28 cellular contexts compared by ENCODE assay signal in the genomic region with DNA sequence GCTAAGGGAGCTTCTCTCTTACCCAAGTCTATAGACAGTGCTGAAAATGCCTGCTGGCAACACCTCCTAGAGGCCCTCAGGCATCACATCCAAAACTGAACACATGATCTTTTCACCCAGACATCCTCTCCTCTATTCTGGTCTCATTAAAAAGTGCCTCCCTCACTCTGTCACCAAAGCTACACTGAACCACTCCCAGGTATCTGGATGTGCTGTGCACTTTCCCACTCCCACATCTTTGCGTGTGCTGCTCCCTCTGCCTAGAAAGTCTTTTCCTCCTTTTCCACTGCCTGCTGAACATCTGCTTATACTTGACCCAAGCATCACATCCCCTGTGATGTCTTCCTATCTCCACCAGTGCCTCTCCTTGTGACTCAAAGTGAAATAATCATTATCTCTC. TPM values are rescaled to one million over a fixed set of nuclear protein-coding genes. Genes with fewer than 3 reads are reported as not detected.
DNase-seq lines count a peak whose midpoint lies in the region; ATAC-seq, FAIRE-seq and TF ChIP-seq lines count a peak whose summit lies in the region.
"Had no signal": no experiment of that assay in that cellular context is flagged by ENCODE, and none has a peak within 500 bp of the region (broad histone marks: within the 10 kb centered on the region; RNA-seq: fewer than 3 reads in every experiment).

No MANE protein-coding gene starts in this region.

- no peak overlapping the region for H3K4ac ChIP-seq in H1 (replicated peaks; ENCODE audit: insufficient read length, low read depth, low read length)

- H3K4me3 ChIP-seq in CD8-positive, alpha-beta T cell (ENCODE audit: low read depth, low read length) = no peak overlapping the region
- no peak overlapping the region for H3K4me3 ChIP-seq in H1 (ENCODE audit: extremely low read depth in 1 of 4, insufficient read depth in 2 of 4, low read depth in 3 of 4, low read length in 4 of 4)
- H3K4me3 ChIP-seq: BLaER1, GM23338, HAP-1 had no signal

- H2BK15ac ChIP-seq in H1 (ENCODE audit: low read length) = 0 out of 2 replicates have a peak overlapping the region, but pooled peaks have one; percentile 34

- H3K18ac ChIP-seq in H1 (ENCODE audit: extremely low read depth, low read length) = no peak overlapping the region

- no peak for FAIRE-seq in H1 (lab: Jason Lieb, UNC)
- FAIRE-seq: A204.1, D721Med, GM12891, GM18507, H54 had no signal

- POLR2A ChIA-PET in CD8-positive, alpha-beta T cell (lab: Charles Lee) = no interaction called here
- POLR2A ChIA-PET in H1 (lab: Charles Lee; ENCODE audit: partially characterized antibody) = interaction anchor here (0.9 kb wide), 1 partner anchor 12 kb away, joined by 3 read pairs; no protein-coding TSS in a partner anchor

- intact Hi-C loops in CD8-positive, alpha-beta T cell (cut with DNase I, micrococcal nuclease) = no loop called here

- no peaks in the 10 kb centered on the region for H4K20me1 ChIP-seq in H1 (replicated peaks in 1 of 2; ENCODE audit: control insufficient read depth in 1 of 2, insufficient read depth in 2 of 2, low read length in 2 of 2)
- H4K20me1 ChIP-seq: BLaER1 had no signal

- CTCF ChIA-PET in CD8-positive, alpha-beta T cell (lab: Charles Lee) = interaction anchor here (1.3 kb wide), 1 partner anchor 262 kb away, joined by 3 read pairs; no protein-coding TSS in a partner anchor
- CTCF ChIA-PET in H1 (lab: Charles Lee; ENCODE audit: partially characterized antibody) = interaction anchor here (0.7 to 4.5 kb wide), 4 partner anchors 8 to 141 kb away, joined by 3 to 18 read pairs (median 3); no protein-coding TSS in a partner anchor

- no peak for DNase-seq in CD8-positive, alpha-beta T cell
- DNase-seq in T-helper 17 cell = no peak
- no peak for DNase-seq in H1 (ENCODE audit: low read depth in 1 of 2, low spot score in 2 of 2)
- DNase-seq in neural crest cell (ENCODE audit: low read depth, low spot score) = no peak
- no peak for DNase-seq in NCI-H774 (lab: John Stamatoyannopoulos, UW)
- DNase-seq in mucosa of gallbladder (ENCODE audit: low spot score) = no peak
- DNase-seq in hypothalamus (lab: John Stamatoyannopoulos, UW) = no peak
- DNase-seq: CD4-positive, CD25-positive, alpha-beta regulatory T cell; CD8-positive, alpha-beta memory T cell; DMS 273 treated with DMSO at 0.1 percent for 48 hours; DMS53; DMS79 treated with DMSO at 0.1 percent for 48 hours; GF-D8; HFFc6 had no signal

- peaks cover 4% of the 10 kb centered on the region for H3K27me3 Mint-ChIP-seq in CD8-positive, alpha-beta T cell (ENCODE audit: low read depth)
- H3K27me3 Mint-ChIP-seq in T-helper 17 cell = peaks cover 26% of the 10 kb centered on the region
- peaks cover 8% of the 10 kb centered on the region for H3K27me3 Mint-ChIP-seq in neural crest cell (ENCODE audit: low read depth)

- H3K27me3 ChIP-seq in CD8-positive, alpha-beta T cell (ENCODE audit: insufficient read depth, low read length) = no peaks in the 10 kb centered on the region
- H3K27me3 ChIP-seq in H1 (replicated peaks in 1 of 4; ENCODE audit: control insufficient read depth in 3 of 4, extremely low read depth in 1 of 4, insufficient read depth in 3 of 4, low read length in 3 of 4) = no peaks in the 10 kb centered on the region; a peak in 2 of 7 replicates
- H3K27me3 ChIP-seq: BLaER1 had no signal

- H3K23ac ChIP-seq in H1 (ENCODE audit: insufficient read length) = no peak overlapping the region

- no peak overlapping the region for H2BK5ac ChIP-seq in H1 (ENCODE audit: low read depth, low read length)

- no peak overlapping the region for H4K5ac ChIP-seq in H1 (ENCODE audit: insufficient read length, low read depth, low read length)

- no peak for TF ChIP-seq CTCF in CD8-positive, alpha-beta T cell (IDR thresholded peaks at IDR 0.05)
- TF ChIP-seq CTCF in H1 (IDR thresholded peaks at IDR 0.05; ENCODE audit: control extremely low read depth in 1 of 3, insufficient read depth in 1 of 3, low read depth in 1 of 3, low read length in 3 of 3) (no peak), neural crest cell (conservative IDR thresholded peaks at IDR 0.05) (no peak)

- H3K23me2 ChIP-seq in H1 (ENCODE audit: low read depth, low read length) = peaks cover 2% of the 10 kb centered on the region; the same call in 1 of the 2 replicates

- no peak overlapping the region for H2AFZ ChIP-seq in H1 (ENCODE audit: low read length)
- H2AFZ ChIP-seq: GM23338 had no signal

- H2BK120ac ChIP-seq in H1 (replicated peaks; ENCODE audit: low read depth, low read length) = no peak overlapping the region

- H3K79me1 ChIP-seq in H1 (ENCODE audit: low read depth, low read length) = no peaks in the 10 kb centered on the region

- no peaks in the 10 kb centered on the region for H3K36me3 ChIP-seq in CD8-positive, alpha-beta T cell (ENCODE audit: insufficient read depth, low read length)
- H3K36me3 ChIP-seq in H1 (ENCODE audit: control insufficient read depth in 2 of 4, insufficient read depth in 4 of 4, low read length in 3 of 4) = no peaks in the 10 kb centered on the region
- H3K36me3 ChIP-seq: BLaER1 had no signal

- no peak overlapping the region for H2AK5ac ChIP-seq in H1 (ENCODE audit: low read depth, low read length)

- no peak overlapping the region for H3K9ac ChIP-seq in H1 (replicated peaks in 1 of 4; ENCODE audit: extremely low read depth in 1 of 4, low read depth in 3 of 4, low read length in 3 of 4)
- H3K9ac ChIP-seq: BLaER1 had no signal

- no peak overlapping the region for H3K4me3 Mint-ChIP-seq in CD8-positive, alpha-beta T cell
- H3K4me3 Mint-ChIP-seq in T-helper 17 cell (no peak overlapping the region), neural crest cell (peak overlapping the region; percentile 11)
- H3K4me3 Mint-ChIP-seq: B cell, GM23338, HFFc6 had no signal

- H3K27ac Mint-ChIP-seq in CD8-positive, alpha-beta T cell = peak overlapping the region; percentile 5
- peak overlapping the region; percentile 24 for H3K27ac Mint-ChIP-seq in T-helper 17 cell
- H3K27ac Mint-ChIP-seq in neural crest cell (ENCODE audit: unreplicated experiment) = no peak overlapping the region
- H3K27ac Mint-ChIP-seq: B cell; CD4-positive, CD25-positive, alpha-beta regulatory T cell; GM23338; HFFc6 had no signal

- H3K9me3 ChIP-seq in CD8-positive, alpha-beta T cell (ENCODE audit: low read length) = no peaks in the 10 kb centered on the region
- H3K9me3 ChIP-seq in T-helper 17 cell (ENCODE audit: control insufficient read depth, low read length, poor library complexity, severe bottlenecking) (no peaks in the 10 kb centered on the region), H1 (ENCODE audit: insufficient read depth in 2 of 2, low read depth in 1 of 2, low read length in 1 of 2) (no peaks in the 10 kb centered on the region)
- H3K9me3 ChIP-seq: BLaER1, HAP-1 had no signal

- H3K9me3 Mint-ChIP-seq in CD8-positive, alpha-beta T cell = no peaks in the 10 kb centered on the region
- no peaks in the 10 kb centered on the region for H3K9me3 Mint-ChIP-seq in neural crest cell
- H3K9me3 Mint-ChIP-seq: CD4-positive, CD25-positive, alpha-beta regulatory T cell had no signal

- H4K8ac ChIP-seq in H1 (ENCODE audit: extremely low read depth, insufficient read depth, low read length) = no peak overlapping the region

- H2BK20ac ChIP-seq in H1 (ENCODE audit: low read length) = no peak overlapping the region

- H3K14ac ChIP-seq in H1 (ENCODE audit: insufficient read length) = no peak overlapping the region

- peaks cover 12% of the 10 kb centered on the region for H3K4me1 Mint-ChIP-seq in CD8-positive, alpha-beta T cell (ENCODE audit: low read depth)
- H3K4me1 Mint-ChIP-seq in T-helper 17 cell = peaks cover 11% of the 10 kb centered on the region
- H3K4me1 Mint-ChIP-seq in neural crest cell = peaks cover 38% of the 10 kb centered on the region

- H3K56ac ChIP-seq in H1 (replicated peaks; ENCODE audit: insufficient read length, low read depth, low read length) = no peak overlapping the region

- no peak for ATAC-seq in CD8-positive, alpha-beta T cell
- ATAC-seq in T-helper 17 cell (no peak), HG02973 (IDR thresholded peaks at IDR 0.05; ENCODE audit: unreplicated experiment) (no peak)
- ATAC-seq: GM23338 had no signal

- H3K79me2 ChIP-seq in H1 (ENCODE audit: control insufficient read depth in 1 of 2, insufficient read depth in 2 of 2, low read length in 2 of 2) = peaks cover 0 to 1% of the 10 kb centered on the region in 2 experiments; a peak in 2 of 4 replicates

- H4K91ac ChIP-seq in H1 (replicated peaks; ENCODE audit: insufficient read length, low read length) = no peak overlapping the region

- peaks cover 7% of the 10 kb centered on the region for H3K36me3 Mint-ChIP-seq in CD8-positive, alpha-beta T cell
- H3K36me3 Mint-ChIP-seq in T-helper 17 cell (ENCODE audit: low read depth) = peaks cover 8% of the 10 kb centered on the region
- H3K36me3 Mint-ChIP-seq in neural crest cell (ENCODE audit: low read depth) = peaks cover 5% of the 10 kb centered on the region

- 89% methylated on average over 1 of the region's 1 CpG; no CpG with 5 or more reads in 1 of the 2 experiments for WGBS in H1 (ENCODE audit: extremely low coverage in 1 of 2, insufficient coverage in 1 of 2, insufficient read length in 1 of 2, insufficient replicate concordance in 2 of 2, low coverage in 1 of 2, low lambda C conversion rate in 2 of 2, missing lambda C conversion rate in 1 of 2), 2 experiments

- TF ChIP-seq RAD21 in H1 (IDR thresholded peaks at IDR 0.05 in 1 of 2, conservative IDR thresholded peaks at IDR 0.05 in 1 of 2; ENCODE audit: low read depth in 2 of 2, low read length in 2 of 2) = no peak

- TF ChIP-seq EP300 in H1 (IDR thresholded peaks at IDR 0.05; ENCODE audit: borderline replicate concordance in 1 of 2, low read depth in 2 of 2, low read length in 2 of 2) = no peak

- H2BK12ac ChIP-seq in H1 (ENCODE audit: low read depth, low read length) = no peak overlapping the region

- peaks cover 8% of the 10 kb centered on the region for H3K4me1 ChIP-seq in CD8-positive, alpha-beta T cell (ENCODE audit: insufficient read depth, low read length)
- peaks cover 6 to 14% (median 13%) of the 10 kb centered on the region in 4 experiments; a peak in 6 of 7 replicates for H3K4me1 ChIP-seq in H1 (replicated peaks in 1 of 4; ENCODE audit: control insufficient read depth in 3 of 4, insufficient read depth in 4 of 4, low read length in 3 of 4)

- no peak for TF ChIP-seq POLR2A in H1 (IDR thresholded peaks at IDR 0.05; ENCODE audit: control extremely low read depth in 1 of 2, low read depth in 2 of 2, low read length in 2 of 2)

- no peak overlapping the region for H3K27ac ChIP-seq in CD8-positive, alpha-beta T cell (ENCODE audit: low read depth, low read length)
- no peak overlapping the region for H3K27ac ChIP-seq in H1 (ENCODE audit: low read depth, low read length)
- H3K27ac ChIP-seq: 22Rv1, BLaER1, C4-2B had no signal

- H3K4me2 ChIP-seq in H1 (ENCODE audit: insufficient read depth in 1 of 2, low read depth in 2 of 2, low read length in 2 of 2) = no peak overlapping the region
- H3K4me2 ChIP-seq: BLaER1, GM23338 had no signal

RNA-seq across cellular contexts. Expression of gene CALM2, which starts 4.9 kb away (rescaled TPM):
- total RNA-seq in CD8-positive, alpha-beta T cell = 100 to 1,000 TPM; 185 to 201 TPM
- 100 to 1,000 TPM; 184 to 194 TPM for total RNA-seq in T-helper 17 cell
- 456 and 476 TPM in 2 replicates for total RNA-seq in H1 (2021; fragmentation: NEBNext Ultra II Directional; extraction: Animal tissue kit (Norgen Biotek cat#: 25700))
- 137 and 333 TPM in 2 replicates for polyA plus RNA-seq in H1 (2011; rRNA removed)
- 433 TPM for polyA plus RNA-seq in H1 (2011; cell fraction: cytosol; rRNA removed)
- 26.8 TPM for polyA plus RNA-seq in H1 (2011; cell fraction: nucleus; rRNA removed)
- polyA plus RNA-seq in H1 (2012, experiment 1 of 2) = 289 to 574 TPM (median 317 TPM) in 4 replicates
- polyA plus RNA-seq in H1 (2012, experiment 2 of 2) = 276 TPM
- 270 TPM for polyA plus RNA-seq in H1 (2013, experiment 1 of 2)
- polyA plus RNA-seq in H1 (2013, experiment 2 of 2) = 276 TPM
- 58.3 and 61.2 TPM in 2 replicates for polyA minus RNA-seq in H1 (2011; rRNA and poly(A)+ RNA removed)
- 82.9 TPM for polyA minus RNA-seq in H1 (2011; cell fraction: cytosol; rRNA and poly(A)+ RNA removed)
- 70.2 TPM for polyA minus RNA-seq in H1 (2011; cell fraction: nucleus; rRNA and poly(A)+ RNA removed)
- total RNA-seq in neural crest cell = 510 and 519 TPM in 2 replicates
- total RNA-seq in mucosa of gallbladder = 505 TPM

RNA-seq across cellular contexts. Expression of gene STPG4, which starts 26.1 kb away (rescaled TPM):
- total RNA-seq in CD8-positive, alpha-beta T cell = under 1 TPM in 1 of 2 experiments, not detected in 1; 0.39 TPM
- total RNA-seq in T-helper 17 cell (under 1 TPM in 1 of 2 donors, not detected in 1; 0.21 TPM), neural crest cell (0.26 and 0.34 TPM in 2 replicates), mucosa of gallbladder (0.20 TPM)
- 0.27 and 0.28 TPM in 2 replicates for total RNA-seq in H1 (2021; fragmentation: NEBNext Ultra II Directional; extraction: Animal tissue kit (Norgen Biotek cat#: 25700))
- polyA plus RNA-seq in H1 (2011; rRNA removed) = not detected in 2 replicates
- not detected for polyA plus RNA-seq in H1 (2011; cell fraction: cytosol; rRNA removed)
- polyA plus RNA-seq in H1 (2011; cell fraction: nucleus; rRNA removed) = 0.20 TPM
- 0.21 TPM in 1 of 4 replicates, not detected in the others for polyA plus RNA-seq in H1 (2012, experiment 1 of 2)
- polyA plus RNA-seq in H1 (2012, experiment 2 of 2) = not detected
- polyA plus RNA-seq in H1 (2013, experiment 1 of 2) = 0.08 TPM
- polyA plus RNA-seq in H1 (2013, experiment 2 of 2) = 0.11 TPM
- polyA minus RNA-seq in H1 (2011; rRNA and poly(A)+ RNA removed) = not detected in 2 replicates
- polyA minus RNA-seq in H1 (2011; cell fraction: cytosol; rRNA and poly(A)+ RNA removed) = not detected
- 0.90 TPM for polyA minus RNA-seq in H1 (2011; cell fraction: nucleus; rRNA and poly(A)+ RNA removed)
- total RNA-seq: CD8-positive, alpha-beta memory T cell; Daoy; G401 had no signal
- polyA plus RNA-seq: CD4-positive, CD25-positive, alpha-beta regulatory T cell; CD8-positive, alpha-beta memory T cell; GM23338 had no signal
